In the genomic region with DNA sequence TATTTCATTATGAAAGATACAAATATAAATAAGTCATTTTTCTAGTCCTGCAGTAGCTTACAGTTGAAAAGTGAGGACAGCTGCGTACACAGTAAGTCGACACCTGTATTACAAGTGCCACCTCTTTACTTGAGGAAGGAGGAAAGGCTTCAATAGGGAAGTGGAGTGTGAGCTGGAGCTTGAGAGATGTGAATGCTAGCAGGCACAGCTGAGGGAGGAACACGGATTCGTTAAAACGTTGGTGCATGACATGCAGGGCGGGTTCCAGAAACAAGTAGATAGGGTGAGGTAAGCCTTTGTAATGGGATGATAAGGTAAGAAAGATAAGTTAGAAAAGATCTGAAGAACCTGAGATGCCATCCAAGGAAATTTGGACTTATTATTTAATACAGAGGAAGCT, we compare ENCODE assay signal across 22 cellular contexts.
DNase-seq lines count a peak whose midpoint lies in the region; ATAC-seq and TF ChIP-seq lines count a peak whose summit lies in the region.
"Had no signal": no experiment of that assay in that cellular context is flagged by ENCODE, and none has a peak within 500 bp of the region (broad histone marks: within the 10 kb centered on the region; RNA-seq: fewer than 3 reads in every experiment).

No MANE protein-coding gene starts in this region.

- no peak overlapping the region for H3K27ac ChIP-seq in lower lobe of right lung
- H3K27ac ChIP-seq: brain microvascular endothelial cell, gastroesophageal sphincter, SJSA1, spleen, tibial artery had no signal

- DNase-seq in LHCN-M2 (ENCODE audit: low read depth) (peak; percentile 18), NCI-H2029 (lab: John Stamatoyannopoulos, UW) (peak; percentile 98), NCI-H748 (lab: John Stamatoyannopoulos, UW; ENCODE audit: unreplicated experiment) (peak; percentile 92), lower lobe of right lung (no peak)
- DNase-seq in activated naive CD8-positive, alpha-beta T cell treated with anti-CD3 and anti-CD28 coated beads, Interleukin-2, amount 50 U/mL, for 24 hours: no peak
- DNase-seq in activated CD4-positive, alpha-beta T cell treated with anti-CD3 and anti-CD28 coated beads for 36 hours: no peak
- no peak for DNase-seq in activated naive CD4-positive, alpha-beta T cell treated with anti-CD3 and anti-CD28 coated beads, Interleukin-2, amount 10 ng/mL, durations not matched to agents 7 days and 5 days
- DNase-seq: activated CD4-positive, alpha-beta T cell treated with anti-CD3 and anti-CD28 coated beads, Interleukin-2, amount 10 ng/mL, durations not matched to agents 24 days and 14 days; activated T-cell treated with anti-CD3 and anti-CD28 coated beads for 4 hours; BE2C; brain microvascular endothelial cell; cortex of kidney; HFFc6; immature natural killer cell; spleen; tibial artery had no signal

- no peak overlapping the region for H3K4me3 Mint-ChIP-seq in activated naive CD8-positive, alpha-beta T cell treated with anti-CD3 and anti-CD28 coated beads, Interleukin-2, amount 50 U/mL, for 24 hours
- no peak overlapping the region for H3K4me3 Mint-ChIP-seq in activated CD4-positive, alpha-beta T cell treated with anti-CD3 and anti-CD28 coated beads for 36 hours
- no peak overlapping the region for H3K4me3 Mint-ChIP-seq in activated naive CD4-positive, alpha-beta T cell treated with anti-CD3 and anti-CD28 coated beads, Interleukin-2, amount 10 ng/mL, durations not matched to agents 7 days and 5 days
- H3K4me3 Mint-ChIP-seq: activated CD4-positive, alpha-beta T cell treated with anti-CD3 and anti-CD28 coated beads, Interleukin-2, amount 10 ng/mL, durations not matched to agents 24 days and 14 days; activated naive CD4-positive, alpha-beta T cell treated with anti-CD3 and anti-CD28 coated beads, Interleukin-2, amount 50 U/mL, for 24 hours; HFFc6; immature natural killer cell; memory B cell; natural killer cell treated with Interleukin-12 subunit alpha and Interleukin-12 subunit beta and Interleukin-15 and Interleukin-18, amount 100 ng/mL, for 72 hours had no signal

- H3K9me3 ChIP-seq in lower lobe of right lung: no peaks in the 10 kb centered on the region
- H3K9me3 ChIP-seq: BE2C, gastroesophageal sphincter, SJSA1, spleen, tibial artery had no signal

- intact Hi-C loops in lower lobe of right lung (cut with DNase I): no loop called here
- intact Hi-C loops in activated CD4-positive, alpha-beta T cell treated with anti-CD3 and anti-CD28 coated beads for 36 hours (cut with DNase I, micrococcal nuclease): no loop called here

- peaks cover 3% of the 10 kb centered on the region for H3K27me3 Mint-ChIP-seq in activated naive CD8-positive, alpha-beta T cell treated with anti-CD3 and anti-CD28 coated beads, Interleukin-2, amount 50 U/mL, for 24 hours
- no peaks in the 10 kb centered on the region for H3K27me3 Mint-ChIP-seq in activated CD4-positive, alpha-beta T cell treated with anti-CD3 and anti-CD28 coated beads for 36 hours
- no peaks in the 10 kb centered on the region for H3K27me3 Mint-ChIP-seq in activated naive CD4-positive, alpha-beta T cell treated with anti-CD3 and anti-CD28 coated beads, Interleukin-2, amount 10 ng/mL, durations not matched to agents 7 days and 5 days
- H3K27me3 Mint-ChIP-seq: activated CD4-positive, alpha-beta T cell treated with anti-CD3 and anti-CD28 coated beads, Interleukin-2, amount 10 ng/mL, durations not matched to agents 24 days and 14 days; activated naive CD4-positive, alpha-beta T cell treated with anti-CD3 and anti-CD28 coated beads, Interleukin-2, amount 50 U/mL, for 24 hours had no signal

- no peaks in the 10 kb centered on the region for H3K27me3 ChIP-seq in lower lobe of right lung (ENCODE audit: low read depth)
- H3K27me3 ChIP-seq: BE2C, brain microvascular endothelial cell, gastroesophageal sphincter, SJSA1, spleen, tibial artery had no signal

- no peaks in the 10 kb centered on the region for H3K9me3 Mint-ChIP-seq in activated naive CD8-positive, alpha-beta T cell treated with anti-CD3 and anti-CD28 coated beads, Interleukin-2, amount 50 U/mL, for 24 hours
- H3K9me3 Mint-ChIP-seq in activated CD4-positive, alpha-beta T cell treated with anti-CD3 and anti-CD28 coated beads for 36 hours (ENCODE audit: low read depth): no peaks in the 10 kb centered on the region
- no peaks in the 10 kb centered on the region for H3K9me3 Mint-ChIP-seq in activated naive CD4-positive, alpha-beta T cell treated with anti-CD3 and anti-CD28 coated beads, Interleukin-2, amount 10 ng/mL, durations not matched to agents 7 days and 5 days
- H3K9me3 Mint-ChIP-seq: activated CD4-positive, alpha-beta T cell treated with anti-CD3 and anti-CD28 coated beads, Interleukin-2, amount 10 ng/mL, durations not matched to agents 24 days and 14 days; activated naive CD4-positive, alpha-beta T cell treated with anti-CD3 and anti-CD28 coated beads, Interleukin-2, amount 50 U/mL, for 24 hours; HFFc6; memory B cell; natural killer cell treated with Interleukin-12 subunit alpha and Interleukin-12 subunit beta and Interleukin-15 and Interleukin-18, amount 100 ng/mL, for 72 hours had no signal

- H3K27ac Mint-ChIP-seq in activated naive CD8-positive, alpha-beta T cell treated with anti-CD3 and anti-CD28 coated beads, Interleukin-2, amount 50 U/mL, for 24 hours: no peak overlapping the region
- H3K27ac Mint-ChIP-seq in activated CD4-positive, alpha-beta T cell treated with anti-CD3 and anti-CD28 coated beads for 36 hours: no peak overlapping the region
- H3K27ac Mint-ChIP-seq in activated naive CD4-positive, alpha-beta T cell treated with anti-CD3 and anti-CD28 coated beads, Interleukin-2, amount 10 ng/mL, durations not matched to agents 7 days and 5 days: no peak overlapping the region
- H3K27ac Mint-ChIP-seq: activated CD4-positive, alpha-beta T cell treated with anti-CD3 and anti-CD28 coated beads, Interleukin-2, amount 10 ng/mL, durations not matched to agents 24 days and 14 days; activated naive CD4-positive, alpha-beta T cell treated with anti-CD3 and anti-CD28 coated beads, Interleukin-2, amount 50 U/mL, for 24 hours; HFFc6; immature natural killer cell; memory B cell; natural killer cell treated with Interleukin-12 subunit alpha and Interleukin-12 subunit beta and Interleukin-15 and Interleukin-18, amount 100 ng/mL, for 72 hours had no signal

- H3K36me3 ChIP-seq in lower lobe of right lung: no peaks in the 10 kb centered on the region
- H3K36me3 ChIP-seq: BE2C, brain microvascular endothelial cell, gastroesophageal sphincter, SJSA1, spleen, tibial artery had no signal

- no peak for TF ChIP-seq CTCF in lower lobe of right lung (IDR thresholded peaks at IDR 0.05)

- H3K4me1 Mint-ChIP-seq in activated naive CD8-positive, alpha-beta T cell treated with anti-CD3 and anti-CD28 coated beads, Interleukin-2, amount 50 U/mL, for 24 hours: no peaks in the 10 kb centered on the region
- no peaks in the 10 kb centered on the region for H3K4me1 Mint-ChIP-seq in activated CD4-positive, alpha-beta T cell treated with anti-CD3 and anti-CD28 coated beads for 36 hours
- no peaks in the 10 kb centered on the region for H3K4me1 Mint-ChIP-seq in activated naive CD4-positive, alpha-beta T cell treated with anti-CD3 and anti-CD28 coated beads, Interleukin-2, amount 10 ng/mL, durations not matched to agents 7 days and 5 days
- H3K4me1 Mint-ChIP-seq: activated CD4-positive, alpha-beta T cell treated with anti-CD3 and anti-CD28 coated beads, Interleukin-2, amount 10 ng/mL, durations not matched to agents 24 days and 14 days; activated naive CD4-positive, alpha-beta T cell treated with anti-CD3 and anti-CD28 coated beads, Interleukin-2, amount 50 U/mL, for 24 hours; immature natural killer cell; memory B cell had no signal

- no peak overlapping the region for H3K4me3 ChIP-seq in lower lobe of right lung
- H3K4me3 ChIP-seq: gastroesophageal sphincter, SJSA1, spleen, tibial artery had no signal

- POLR2A ChIA-PET in activated CD4-positive, alpha-beta T cell treated with anti-CD3 and anti-CD28 coated beads for 36 hours (lab: Charles Lee): no interaction called here

- H3K36me3 Mint-ChIP-seq in activated naive CD8-positive, alpha-beta T cell treated with anti-CD3 and anti-CD28 coated beads, Interleukin-2, amount 50 U/mL, for 24 hours (ENCODE audit: low read depth): no peaks in the 10 kb centered on the region
- no peaks in the 10 kb centered on the region for H3K36me3 Mint-ChIP-seq in activated CD4-positive, alpha-beta T cell treated with anti-CD3 and anti-CD28 coated beads for 36 hours (ENCODE audit: low read depth)
- H3K36me3 Mint-ChIP-seq in activated naive CD4-positive, alpha-beta T cell treated with anti-CD3 and anti-CD28 coated beads, Interleukin-2, amount 10 ng/mL, durations not matched to agents 7 days and 5 days: no peaks in the 10 kb centered on the region
- H3K36me3 Mint-ChIP-seq: activated naive CD4-positive, alpha-beta T cell treated with anti-CD3 and anti-CD28 coated beads, Interleukin-2, amount 50 U/mL, for 24 hours; immature natural killer cell; memory B cell; natural killer cell treated with Interleukin-12 subunit alpha and Interleukin-12 subunit beta and Interleukin-15 and Interleukin-18, amount 100 ng/mL, for 72 hours had no signal

- CTCF ChIA-PET in activated CD4-positive, alpha-beta T cell treated with anti-CD3 and anti-CD28 coated beads for 36 hours (lab: Charles Lee): no interaction called here
- CTCF ChIA-PET in activated naive CD4-positive, alpha-beta T cell treated with anti-CD3 and anti-CD28 coated beads, Interleukin-2, amount 10 ng/mL, durations not matched to agents 7 days and 5 days (lab: Charles Lee): no interaction called here

- ATAC-seq in lower lobe of right lung (peak; percentile 56 to 69), GM19452 (IDR thresholded peaks at IDR 0.05; ENCODE audit: unreplicated experiment) (no peak)
- no peak for ATAC-seq in activated naive CD8-positive, alpha-beta T cell treated with anti-CD3 and anti-CD28 coated beads, Interleukin-2, amount 50 U/mL, for 24 hours
- ATAC-seq in activated CD4-positive, alpha-beta T cell treated with anti-CD3 and anti-CD28 coated beads for 36 hours: no peak
- ATAC-seq: gastroesophageal sphincter; natural killer cell treated with Interleukin-12 subunit alpha and Interleukin-12 subunit beta and Interleukin-15 and Interleukin-18, amount 100 ng/mL, for 72 hours had no signal

- peaks cover 1% of the 10 kb centered on the region for H3K4me1 ChIP-seq in lower lobe of right lung
- H3K4me1 ChIP-seq: BE2C, SJSA1, spleen, tibial artery had no signal

Comparison
In these comparisons a context has a peak if more than half of its experiments do, and no peak if none do; other contexts are left out.
1. DNase-seq: peak in LHCN-M2 (single experiment), NCI-H2029 (single experiment) and NCI-H748 (single experiment); none in lower lobe of right lung (single experiment), activated naive CD8-positive, alpha-beta T cell treated with anti-CD3 and anti-CD28 coated beads, Interleukin-2, amount 50 U/mL, for 24 hours (single experiment), activated CD4-positive, alpha-beta T cell treated with anti-CD3 and anti-CD28 coated beads for 36 hours (single experiment) and activated naive CD4-positive, alpha-beta T cell treated with anti-CD3 and anti-CD28 coated beads, Interleukin-2, amount 10 ng/mL, durations not matched to agents 7 days and 5 days (single experiment).
2. ATAC-seq: peak in lower lobe of right lung (2 of 2); none in activated naive CD8-positive, alpha-beta T cell treated with anti-CD3 and anti-CD28 coated beads, Interleukin-2, amount 50 U/mL, for 24 hours (single experiment), activated CD4-positive, alpha-beta T cell treated with anti-CD3 and anti-CD28 coated beads for 36 hours (single experiment) and GM19452 (single experiment).